In the genomic region with DNA sequence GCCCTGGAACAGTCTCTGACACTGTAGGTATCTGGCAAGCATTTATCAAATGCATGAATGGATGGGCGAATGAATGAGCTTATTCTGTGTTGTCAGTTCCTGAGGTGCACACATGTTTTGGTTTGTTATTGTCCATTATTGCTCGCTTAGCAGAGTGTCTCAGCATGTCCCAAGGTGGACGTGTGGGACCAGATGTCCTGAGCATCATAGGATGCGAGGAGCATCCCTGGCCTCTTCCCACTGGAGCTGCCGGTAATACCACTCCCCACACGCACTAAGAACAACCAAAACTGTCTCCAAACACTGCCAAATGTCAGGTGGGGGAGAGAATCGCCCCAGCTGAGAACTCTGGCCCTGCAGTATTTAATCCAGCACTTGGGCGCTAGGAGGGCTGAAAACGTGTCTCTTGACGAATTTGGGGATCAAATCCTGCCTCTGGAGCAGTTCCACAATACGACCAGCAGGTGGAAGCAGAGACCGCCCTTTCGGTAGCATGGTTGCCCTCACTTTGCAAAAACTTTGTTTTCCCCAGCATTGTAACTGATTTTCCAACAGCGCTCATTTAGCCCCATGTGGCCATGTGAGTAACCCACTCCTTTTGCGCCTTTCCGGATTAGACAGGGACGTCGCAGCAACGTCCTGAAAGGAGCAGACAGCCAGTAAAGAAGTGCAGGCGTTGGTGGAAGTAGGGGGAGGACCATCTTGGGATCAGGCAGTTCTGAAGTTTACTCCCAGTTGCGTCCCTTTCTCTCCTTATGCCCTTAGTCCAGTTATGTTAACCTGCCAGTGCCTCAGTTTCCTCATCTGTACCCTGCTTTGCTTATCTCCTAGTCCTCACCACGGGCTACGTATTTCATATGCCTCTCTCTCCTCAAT, we compare ENCODE assay signal across 8 cellular contexts. TPM values are rescaled to one million over a fixed set of nuclear protein-coding genes. Genes with fewer than 3 reads are reported as not detected.
A peak's percentile ranks its signal among the peaks of the same experiment; 100 is the strongest.
DNase-seq lines count a peak whose midpoint lies in the region.

No MANE protein-coding gene starts in this region.

- no peaks in the 10 kb centered on the region for H3K27me3 ChIP-seq in H7 (ENCODE audit: control insufficient read depth, insufficient read depth, low read length)

- peak; percentile 50 for DNase-seq in GM04503 (ENCODE audit: low read depth)
- peak; percentile 78 for DNase-seq in H7
- peak; percentile 86 for DNase-seq in M059J (ENCODE audit: low read depth)
- DNase-seq in SIG-M5 treated with dmso at 0.1 percent for 504 hours (lab: John Stamatoyannopoulos, UW; ENCODE audit: unreplicated experiment): peak; percentile 89
- DNase-seq in activated effector memory CD4-positive, alpha-beta T cell treated with anti-CD3 and anti-CD28 coated beads, Interleukin-2, amount 50 U/mL, for 16 hours: peak; percentile 87
- peak; percentile 85 for DNase-seq in glomerular endothelial cell (ENCODE audit: extremely low read depth, low read depth, low spot score)
- DNase-seq in posterior cingulate gyrus: peak; percentile 32 to 95 (median 74)
- peak; percentile 84 for DNase-seq in ureter (ENCODE audit: low spot score)

- no peak overlapping the region for H3K4me3 ChIP-seq in H7 (ENCODE audit: insufficient read depth, low read depth, low read length)

- intact Hi-C loops in posterior cingulate gyrus (cut with DNase I): loop anchor here (1.0 to 5.0 kb wide), 3 partner anchors 55 to 313 kb away; partner anchors contain the start of gene METTL22

- H3K36me3 ChIP-seq in H7 (replicated peaks; ENCODE audit: control insufficient read depth, insufficient read depth, low read length): no peaks in the 10 kb centered on the region

RNA-seq across cellular contexts. Expression of gene TMEM114, which starts 22.7 kb away (rescaled TPM):
- 4.1 TPM in 1 of 2 replicates, not detected in the other for total RNA-seq in H7 (2014; rRNA removed; shearing (Covaris generic))
- not detected in 2 replicates for total RNA-seq in M059J (2014; rRNA removed; shearing (Covaris generic))
- not detected in 2 replicates for total RNA-seq in glomerular endothelial cell
- not detected for total RNA-seq in ureter

RNA-seq across cellular contexts. Expression of gene METTL22, which starts 53.9 kb away (rescaled TPM):
- total RNA-seq in H7 (2014; rRNA removed; shearing (Covaris generic)): 43.7 and 53.6 TPM in 2 replicates
- 17.3 and 23.6 TPM in 2 replicates for total RNA-seq in M059J (2014; rRNA removed; shearing (Covaris generic))
- total RNA-seq in glomerular endothelial cell (20.2 and 22.1 TPM in 2 replicates), ureter (35.7 TPM)
